20 cellular contexts compared by ENCODE assay signal in the genomic region with DNA sequence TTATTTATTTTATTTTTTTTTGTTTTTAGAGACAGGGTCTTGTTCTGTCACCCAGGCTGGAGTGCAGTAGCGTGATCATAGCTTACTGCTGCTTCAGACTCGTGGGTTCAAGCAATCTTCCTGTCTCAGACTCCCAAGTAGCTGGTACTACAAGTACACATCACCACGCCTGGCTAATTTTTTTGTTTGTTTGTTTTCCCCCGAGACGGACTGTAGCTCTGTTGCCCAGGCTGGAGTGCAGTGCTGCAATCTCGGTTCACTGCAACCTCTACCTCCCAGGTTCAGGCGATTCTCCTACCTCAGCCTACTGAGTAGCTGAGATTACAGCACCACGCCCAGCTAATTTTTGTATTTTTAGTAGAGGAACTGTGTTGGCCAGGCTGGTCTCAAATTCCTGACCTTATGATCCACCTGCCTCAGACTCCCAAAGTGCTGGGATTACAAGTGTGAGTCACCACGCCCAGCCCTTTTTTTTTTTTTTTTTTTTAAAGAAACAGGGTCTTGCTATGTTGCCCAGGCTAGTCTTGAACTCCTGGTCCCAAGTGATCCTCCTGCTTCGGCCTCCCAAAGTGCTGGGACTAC. TPM values are rescaled to one million over a fixed set of nuclear protein-coding genes. Genes with fewer than 3 reads are reported as not detected.
A peak's percentile ranks its signal among the peaks of the same experiment; 100 is the strongest.
DNase-seq lines count a peak whose midpoint lies in the region; ATAC-seq and TF ChIP-seq lines count a peak whose summit lies in the region.
"Had no signal": no experiment of that assay in that cellular context is flagged by ENCODE, and none has a peak within 500 bp of the region (broad histone marks: within the 10 kb centered on the region; RNA-seq: fewer than 3 reads in every experiment).

No MANE protein-coding gene starts in this region.

- H4K8ac ChIP-seq in trophoblast cell (ENCODE audit: low read depth, low read length), result no peak overlapping the region

- intact Hi-C loops in Panc1 (cut with micrococcal nuclease; ENCODE audit: unreplicated experiment), result no loop called here
- intact Hi-C loops in Caco-2 (cut with micrococcal nuclease; ENCODE audit: unreplicated experiment), result no loop called here

- no peak overlapping the region for H3K27ac Mint-ChIP-seq in Caco-2 (ENCODE audit: unreplicated experiment)

- no peak overlapping the region for H4K91ac ChIP-seq in trophoblast cell (ENCODE audit: low read depth, low read length)

- H2AK5ac ChIP-seq in trophoblast cell (ENCODE audit: low read length), result no peak overlapping the region

- no peak overlapping the region for H3K14ac ChIP-seq in trophoblast cell (ENCODE audit: low read length)

- peak overlapping the region; percentile 26 for H3K4me2 ChIP-seq in BLaER1
- no peak overlapping the region for H3K4me2 ChIP-seq in trophoblast cell (ENCODE audit: low read length)

- BruUV-seq in Panc1 (replicated peaks; lab: Mats Ljungman, UMichigan) (no TSS peak), Caco-2 (replicated peaks; lab: Mats Ljungman, UMichigan) (no TSS peak)

- no peak overlapping the region for H3K4me3 Mint-ChIP-seq in Caco-2 (ENCODE audit: unreplicated experiment)
- H3K4me3 Mint-ChIP-seq: H9 had no signal

- H2BK5ac ChIP-seq in trophoblast cell (ENCODE audit: low read depth, low read length, poor library complexity), result no peak overlapping the region

- no peaks in the 10 kb centered on the region for H3K4me1 Mint-ChIP-seq in Caco-2 (ENCODE audit: low read depth, unreplicated experiment)
- H3K4me1 Mint-ChIP-seq: H9 had no signal

- no peak overlapping the region for H2BK120ac ChIP-seq in trophoblast cell (ENCODE audit: insufficient read depth, low read length, poor library complexity)

- no peak overlapping the region for H3K23ac ChIP-seq in trophoblast cell (ENCODE audit: low read length)

- no peaks in the 10 kb centered on the region for H3K27me3 Mint-ChIP-seq in Caco-2 (ENCODE audit: insufficient read depth, unreplicated experiment)

- no peaks in the 10 kb centered on the region for H3K79me1 ChIP-seq in trophoblast cell (ENCODE audit: low read length)

- H4K12ac ChIP-seq in trophoblast cell (ENCODE audit: low read depth, low read length), result no peak overlapping the region

- no peak for DNase-seq in HEK293T (ENCODE audit: extremely low spot score)
- no peak for DNase-seq in Panc1 (ENCODE audit: low read depth, low spot score)
- peak; percentile 49 to 51 for DNase-seq in trophoblast cell
- DNase-seq in Caco-2, result no peak
- no peak for DNase-seq in GM13976 (ENCODE audit: low spot score)
- DNase-seq in NCI-H2227 treated with DMSO at 0.1 percent for 48 hours (lab: John Stamatoyannopoulos, UW), result no peak
- DNase-seq: C1 segment of cervical spinal cord; DMS 273 treated with DMSO at 0.1 percent for 48 hours; DND-41; H9; KBM-7; NCI-H1436; NCI-H1930; NCI-H2171; NCI-H446 treated with DMSO at 0.1 percent for 48 hours; NK-92 treated with Interleukin-12 subunit alpha and Interleukin-12 subunit beta, amount 100 ng/mL, for 24 hours; RPMI8226 had no signal

- CTCF ChIA-PET in HEK293T (lab: Yijun Ruan, JAX) (interaction anchor here (0.6 kb wide), 1 partner anchor 30 kb away, joined by 4 read pairs; no protein-coding TSS in a partner anchor), Panc1 (lab: Charles Lee) (no interaction called here), Caco-2 (lab: Charles Lee) (no interaction called here)

- H3K9ac ChIP-seq in BLaER1, result no peak overlapping the region
- no peak overlapping the region for H3K9ac ChIP-seq in trophoblast cell (ENCODE audit: low read length)

- H2AFZ ChIP-seq in trophoblast cell (ENCODE audit: insufficient read depth, low read length, poor library complexity), result no peak overlapping the region

- H3K9me3 Mint-ChIP-seq in Caco-2 (ENCODE audit: unreplicated experiment), result no peaks in the 10 kb centered on the region
- H3K9me3 Mint-ChIP-seq: H9 had no signal

- H4K20me1 ChIP-seq in BLaER1, result no peaks in the 10 kb centered on the region

- no peak overlapping the region for H3K4me3 ChIP-seq in BLaER1
- H3K4me3 ChIP-seq in Panc1 (ENCODE audit: low read depth in 2 of 2, low read length in 2 of 2), result no peak overlapping the region
- no peak overlapping the region for H3K4me3 ChIP-seq in trophoblast cell (ENCODE audit: low read depth, low read length)
- H3K4me3 ChIP-seq in Caco-2 (ENCODE audit: low read depth, low read length), result no peak overlapping the region
- H3K4me3 ChIP-seq: SJCRH30 had no signal

- H3K36me3 ChIP-seq in BLaER1 (peaks cover 93% of the 10 kb centered on the region), Panc1 (ENCODE audit: control insufficient read depth, insufficient read depth, low read length) (peaks cover 3% of the 10 kb centered on the region; the same call in 1 of the 2 replicates), trophoblast cell (ENCODE audit: control insufficient read depth in 1 of 2, insufficient read depth in 2 of 2, low read length in 2 of 2) (peaks cover 10 to 15% of the 10 kb centered on the region in 2 experiments), Caco-2 (ENCODE audit: control insufficient read depth, insufficient read depth, low read length) (no peaks in the 10 kb centered on the region)

- in situ Hi-C loops in Panc1 (cut with HindIII; ENCODE audit: low pct_unique_long_range_greater_than_20kb, low sequenced_read_pairs), result no loop called here
- in situ Hi-C loops in GM13976 (cut with MboI; ENCODE audit: low sequenced_read_pairs, unreplicated experiment), result no loop called here

- peak; percentile 53; the same call in 1 of the 2 replicates for ATAC-seq in Panc1

- H3K18ac ChIP-seq in trophoblast cell (ENCODE audit: low read length), result no peak overlapping the region

- no peak overlapping the region for H3K4ac ChIP-seq in trophoblast cell (ENCODE audit: low read depth, low read length)

- TF ChIP-seq CTCF in Panc1 (IDR thresholded peaks at IDR 0.05) (no peak), Caco-2 (IDR thresholded peaks at IDR 0.05; ENCODE audit: insufficient read depth in 1 of 2, low read depth in 1 of 2, low read length in 1 of 2, severe bottlenecking in 1 of 2, unreplicated experiment in 1 of 2) (no peak), GM13976 (IDR thresholded peaks at IDR 0.05; ENCODE audit: borderline replicate concordance, control extremely low read depth, extremely low read depth, insufficient read depth, missing control alignments) (no peak)

- POLR2A ChIA-PET in HEK293T (lab: Yijun Ruan, JAX) (no interaction called here), Panc1 (lab: Charles Lee) (no interaction called here), Caco-2 (lab: Charles Lee) (no interaction called here)

- H3K27ac ChIP-seq in BLaER1 (no peak overlapping the region), Panc1 (ENCODE audit: low read length) (peak overlapping the region; percentile 39; the same call in 1 of the 2 replicates), trophoblast cell (ENCODE audit: low read depth, low read length) (no peak overlapping the region)
- H3K27ac ChIP-seq: SJCRH30 had no signal

- peaks cover 7% of the 10 kb centered on the region for H3K4me1 ChIP-seq in BLaER1
- H3K4me1 ChIP-seq in Panc1 (ENCODE audit: control insufficient read depth, insufficient read depth, low read length), result peaks cover 5% of the 10 kb centered on the region; the same call in 1 of the 2 replicates
- no peaks in the 10 kb centered on the region for H3K4me1 ChIP-seq in trophoblast cell (ENCODE audit: control insufficient read depth in 1 of 2, insufficient read depth in 2 of 2, low read length in 2 of 2)
- no peaks in the 10 kb centered on the region for H3K4me1 ChIP-seq in Caco-2

- H3K79me2 ChIP-seq in trophoblast cell (ENCODE audit: control insufficient read depth, insufficient read depth, low read length, poor library complexity), result no peaks in the 10 kb centered on the region

- H3K9me3 ChIP-seq in BLaER1 (no peaks in the 10 kb centered on the region), Panc1 (ENCODE audit: control insufficient read depth, insufficient read depth, low read depth, low read length) (no peaks in the 10 kb centered on the region), trophoblast cell (ENCODE audit: insufficient read depth, low read depth, low read length) (no peaks in the 10 kb centered on the region), Caco-2 (no peaks in the 10 kb centered on the region)
- H3K9me3 ChIP-seq: SJCRH30 had no signal

- no CpG with 5 or more reads among the region's 10 CpGs for WGBS in trophoblast cell (ENCODE audit: extremely low coverage, insufficient coverage, insufficient read length)

- no peak overlapping the region for H2BK12ac ChIP-seq in trophoblast cell (ENCODE audit: low read length)

- H3K36me3 Mint-ChIP-seq in Caco-2 (ENCODE audit: insufficient read depth, unreplicated experiment), result peaks cover 61% of the 10 kb centered on the region

- H3K27me3 ChIP-seq in BLaER1 (no peaks in the 10 kb centered on the region), Panc1 (ENCODE audit: control insufficient read depth, insufficient read depth, low read length) (no peaks in the 10 kb centered on the region), trophoblast cell (ENCODE audit: insufficient read depth, low read length) (no peaks in the 10 kb centered on the region), Caco-2 (replicated peaks; ENCODE audit: control insufficient read depth, insufficient read depth, low read length) (no peaks in the 10 kb centered on the region)
- H3K27me3 ChIP-seq: SJCRH30 had no signal

TF ChIP-seq in HEK293T, 16 proteins besides CTCF, POLR2A, EP300 and RAD21:
- no peak for TF ChIP-seq NFRKB (IDR thresholded peaks at IDR 0.05)
- no peak for TF ChIP-seq ARNT (IDR thresholded peaks at IDR 0.05)
- TF ChIP-seq ZNF384 (IDR thresholded peaks at IDR 0.05), result peak; percentile 61
- TF ChIP-seq ELF4 (IDR thresholded peaks at IDR 0.05), result no peak
- TF ChIP-seq FOXK2 (IDR thresholded peaks at IDR 0.05), result no peak
- no peak for TF ChIP-seq LEF1 (IDR thresholded peaks at IDR 0.05; ENCODE audit: borderline replicate concordance)
- TF ChIP-seq CTBP1 (IDR thresholded peaks at IDR 0.05; ENCODE audit: borderline replicate concordance), result no peak

RNA-seq across cellular contexts. Expression of a gene that starts 32.2 kb away (rescaled TPM):
- total RNA-seq in Panc1 (2021; ENCODE audit: unreplicated experiment) (23.7 TPM), Caco-2 (2022) (34.5 and 36.3 TPM in 2 replicates)
- 26.8 TPM for polyA plus RNA-seq in Panc1 (2012; ENCODE audit: insufficient read length)
- polyA plus RNA-seq in trophoblast cell (2013), result 36.3 and 36.7 TPM in 2 replicates

RNA-seq across cellular contexts. Expression of a gene that starts 47.4 kb away (rescaled TPM):
- total RNA-seq in Panc1 (2021; ENCODE audit: unreplicated experiment), result 154 TPM
- 87.6 TPM for polyA plus RNA-seq in Panc1 (2012; ENCODE audit: insufficient read length)
- 41.9 and 45.7 TPM in 2 replicates for polyA plus RNA-seq in trophoblast cell (2013)
- total RNA-seq in Caco-2 (2022), result 13.6 and 23.0 TPM in 2 replicates
- total RNA-seq: OCI-LY7 had no signal

RNA-seq across cellular contexts. Expression of a gene that starts 56.5 kb away (rescaled TPM):
- 14.5 TPM for total RNA-seq in Panc1 (2021; ENCODE audit: unreplicated experiment)
- polyA plus RNA-seq in Panc1 (2012; ENCODE audit: insufficient read length), result 4.3 TPM
- polyA plus RNA-seq in trophoblast cell (2013), result 13.7 and 13.8 TPM in 2 replicates
- total RNA-seq in Caco-2 (2022), result 27.6 and 29.6 TPM in 2 replicates

Comparison
In these comparisons a context has a peak if more than half of its experiments do, and no peak if none do; other contexts are left out.
1. DNase-seq: peak in trophoblast cell (2 of 2); none in HEK293T (single experiment), Panc1 (single experiment), Caco-2 (0 of 2), GM13976 (single experiment) and NCI-H2227 treated with DMSO at 0.1 percent for 48 hours (single experiment).